ENCODE assay signal across 25 cellular contexts in genomic region chr17:28131592-28131991, GRCh38.
DNase-seq lines count a peak whose midpoint lies in the region; ATAC-seq, FAIRE-seq and TF ChIP-seq lines count a peak whose summit lies in the region.
"Had no signal": no experiment of that assay in that cellular context is flagged by ENCODE, and none has a peak within 500 bp of the region (broad histone marks: within the 10 kb centered on the region; RNA-seq: fewer than 3 reads in every experiment).

No MANE protein-coding gene starts in this region.

- ATAC-seq in GM18498 (IDR thresholded peaks at IDR 0.05; ENCODE audit: unreplicated experiment) (no peak), HG02885 (IDR thresholded peaks at IDR 0.05; ENCODE audit: poor library complexity, unreplicated experiment) (no peak)
- no peak for ATAC-seq in stimulated activated naive B cell treated with anti-CD40 and anti-IgM and Interleukin-4, amounts not matched to agents 10 μg/mL and 1 μg/mL and 100 μg/mL, for 72 hours (replicated peaks)
- ATAC-seq: activated CD8-positive, alpha-beta memory T cell treated with anti-CD3 and anti-CD28 coated beads, Interleukin-2, amount 10 ng/mL, durations not matched to agents 7 days and 5 days; activated T-cell treated with anti-CD3 and anti-CD28 coated beads, Interleukin-2, amount 50 U/mL, for 72 hours; right cardiac atrium had no signal

- H3K9ac ChIP-seq in SK-N-MC (ENCODE audit: insufficient read length), result no peak overlapping the region
- H3K9ac ChIP-seq: BLaER1 had no signal

- H3K9me3 ChIP-seq in SK-N-MC (ENCODE audit: low read depth, low read length) (no peaks in the 10 kb centered on the region), Peyer's patch (no peaks in the 10 kb centered on the region)
- H3K9me3 ChIP-seq: ascending aorta, BLaER1, HAP-1, left ventricle myocardium inferior, spleen, tibial artery had no signal

- H3K4me3 ChIP-seq in AG10803 (ENCODE audit: low read length), result no peak overlapping the region
- peak overlapping the region; percentile 37; the same call in 1 of the 2 replicates for H3K4me3 ChIP-seq in SK-N-MC
- H3K4me3 ChIP-seq in Peyer's patch, result no peak overlapping the region
- H3K4me3 ChIP-seq: ascending aorta, BLaER1, dorsolateral prefrontal cortex, HAP-1, left ventricle myocardium inferior, spleen, tibial artery had no signal

- H3K4me1 ChIP-seq in Peyer's patch, result no peaks in the 10 kb centered on the region
- H3K4me1 ChIP-seq: ascending aorta, BLaER1, spleen had no signal

- peak overlapping the region; percentile 51; the same call in 1 of the 2 replicates for H3K27ac ChIP-seq in SK-N-MC
- H3K27ac ChIP-seq in Peyer's patch, result no peak overlapping the region
- H3K27ac ChIP-seq: ascending aorta, BLaER1, left ventricle myocardium inferior, spleen, tibial artery had no signal

- H3K36me3 ChIP-seq in SK-N-MC (ENCODE audit: insufficient read depth, low read length) (peaks cover 18% of the 10 kb centered on the region), Peyer's patch (peaks cover 0 to 10% (median 0%) of the 10 kb centered on the region in 3 donors)

- peak; percentile 78 for FAIRE-seq in endometrium (lab: Jason Lieb, UNC)

- H3K9me3 Mint-ChIP-seq in mesothelial cell of epicardium, result no peaks in the 10 kb centered on the region
- no peaks in the 10 kb centered on the region for H3K9me3 Mint-ChIP-seq in stimulated activated naive B cell treated with anti-CD40 and anti-IgM and Interleukin-4, amounts not matched to agents 10 μg/mL and 1 μg/mL and 100 μg/mL, for 72 hours
- H3K9me3 Mint-ChIP-seq: activated T-cell treated with anti-CD3 and anti-CD28 coated beads, Interleukin-2, amount 50 U/mL, for 72 hours; central memory CD8-positive, alpha-beta T cell had no signal

- H3K4me1 Mint-ChIP-seq in mesothelial cell of epicardium, result peaks cover 14% of the 10 kb centered on the region
- H3K4me1 Mint-ChIP-seq in stimulated activated naive B cell treated with anti-CD40 and anti-IgM and Interleukin-4, amounts not matched to agents 10 μg/mL and 1 μg/mL and 100 μg/mL, for 72 hours, result no peaks in the 10 kb centered on the region
- H3K4me1 Mint-ChIP-seq: central memory CD8-positive, alpha-beta T cell had no signal

- no peaks in the 10 kb centered on the region for H3K27me3 ChIP-seq in Peyer's patch
- H3K27me3 ChIP-seq: ascending aorta, BLaER1, dorsolateral prefrontal cortex, spleen, tibial artery had no signal

- peak overlapping the region; percentile 52 for H3K27ac Mint-ChIP-seq in mesothelial cell of epicardium
- H3K27ac Mint-ChIP-seq in stimulated activated naive B cell treated with anti-CD40 and anti-IgM and Interleukin-4, amounts not matched to agents 10 μg/mL and 1 μg/mL and 100 μg/mL, for 72 hours, result no peak overlapping the region
- H3K27ac Mint-ChIP-seq: activated CD8-positive, alpha-beta memory T cell treated with anti-CD3 and anti-CD28 coated beads, Interleukin-2, amount 10 ng/mL, durations not matched to agents 7 days and 5 days; activated T-cell treated with anti-CD3 and anti-CD28 coated beads, Interleukin-2, amount 50 U/mL, for 72 hours had no signal

- DNase-seq in AG10803 (ENCODE audit: low read depth) (peak; percentile 19), SK-N-MC (ENCODE audit: low read depth, low spot score) (no peak), mesothelial cell of epicardium (ENCODE audit: low spot score in 2 of 2, unreplicated experiment in 2 of 2) (no peak), Peyer's patch (no peak)
- no peak for DNase-seq in stimulated activated naive B cell treated with anti-CD40 and anti-IgM and Interleukin-4, amounts not matched to agents 10 μg/mL and 1 μg/mL and 100 μg/mL, for 72 hours
- DNase-seq: ACHN; activated CD4-positive, CD25-positive, alpha-beta regulatory T cell; activated CD8-positive, alpha-beta memory T cell treated with anti-CD3 and anti-CD28 coated beads, Interleukin-2, amount 10 ng/mL, durations not matched to agents 7 days and 5 days; activated T-cell treated with anti-CD3 and anti-CD28 coated beads, Interleukin-2, amount 50 U/mL, for 72 hours; dorsolateral prefrontal cortex; left ventricle myocardium inferior; mesenchymal stem cell; NCI-H146; NCI-H446 treated with DMSO at 0.1 percent for 48 hours; NCI-H774; right cardiac atrium; spleen; tibial artery had no signal

- H3K36me3 Mint-ChIP-seq in mesothelial cell of epicardium, result peaks cover 8% of the 10 kb centered on the region
- peaks cover 27 to 31% of the 10 kb centered on the region in 2 donors for H3K36me3 Mint-ChIP-seq in stimulated activated naive B cell treated with anti-CD40 and anti-IgM and Interleukin-4, amounts not matched to agents 10 μg/mL and 1 μg/mL and 100 μg/mL, for 72 hours

- H3K4me3 Mint-ChIP-seq in mesothelial cell of epicardium, result no peak overlapping the region
- no peak overlapping the region for H3K4me3 Mint-ChIP-seq in stimulated activated naive B cell treated with anti-CD40 and anti-IgM and Interleukin-4, amounts not matched to agents 10 μg/mL and 1 μg/mL and 100 μg/mL, for 72 hours
- H3K4me3 Mint-ChIP-seq: activated CD8-positive, alpha-beta memory T cell treated with anti-CD3 and anti-CD28 coated beads, Interleukin-2, amount 10 ng/mL, durations not matched to agents 7 days and 5 days; activated T-cell treated with anti-CD3 and anti-CD28 coated beads, Interleukin-2, amount 50 U/mL, for 72 hours; central memory CD8-positive, alpha-beta T cell had no signal

- H3K27me3 Mint-ChIP-seq in mesothelial cell of epicardium (ENCODE audit: low read depth), result no peaks in the 10 kb centered on the region
- no peaks in the 10 kb centered on the region for H3K27me3 Mint-ChIP-seq in stimulated activated naive B cell treated with anti-CD40 and anti-IgM and Interleukin-4, amounts not matched to agents 10 μg/mL and 1 μg/mL and 100 μg/mL, for 72 hours
- H3K27me3 Mint-ChIP-seq: activated CD8-positive, alpha-beta memory T cell treated with anti-CD3 and anti-CD28 coated beads, Interleukin-2, amount 10 ng/mL, durations not matched to agents 7 days and 5 days; central memory CD8-positive, alpha-beta T cell had no signal

- TF ChIP-seq POLR2A in Peyer's patch (IDR thresholded peaks at IDR 0.05), result no peak

- TF ChIP-seq CTCF in AG10803 (conservative IDR thresholded peaks at IDR 0.05; ENCODE audit: low read length) (no peak), mesothelial cell of epicardium (IDR thresholded peaks at IDR 0.05; ENCODE audit: unreplicated experiment) (no peak), Peyer's patch (IDR thresholded peaks at IDR 0.05) (no peak)
